1 cellular context compared by ENCODE assay signal in genomic region chr1:12161324-12161661, GRCh38.
TF ChIP-seq lines count a peak whose summit lies in the region.

No MANE protein-coding gene starts in this region.

TF ChIP-seq in K562, 482 proteins besides CTCF, POLR2A, EP300 and RAD21 (continued from another document):
- no peak for TF ChIP-seq LARP7 (IDR thresholded peaks at IDR 0.05)
- TF ChIP-seq ZNF511 (CRISPR knock-in tag; IDR thresholded peaks at IDR 0.05): no peak; the same call in 1 of the 2 replicates
- TF ChIP-seq TAF7 (tag; IDR thresholded peaks at IDR 0.05): no peak
- TF ChIP-seq FOXP1 (CRISPR knock-in tag; IDR thresholded peaks at IDR 0.05): no peak
- TF ChIP-seq VEZF1 (CRISPR knock-in tag; IDR thresholded peaks at IDR 0.05): no peak
- no peak for TF ChIP-seq JUNB (CRISPR knock-in tag; conservative IDR thresholded peaks at IDR 0.05)
- peak; percentile 97 for TF ChIP-seq BCOR (IDR thresholded peaks at IDR 0.05)
- no peak for TF ChIP-seq MEF2A (IDR thresholded peaks at IDR 0.05; ENCODE audit: control insufficient read depth, low read depth, low read length)
- TF ChIP-seq CXXC5 (CRISPR knock-in tag; IDR thresholded peaks at IDR 0.05): no peak
- peak; percentile 91 for TF ChIP-seq RBM25 (IDR thresholded peaks at IDR 0.05; ENCODE audit: low read depth, low read length, severe bottlenecking)
- TF ChIP-seq MCM3 (IDR thresholded peaks at IDR 0.05): no peak
- no peak for TF ChIP-seq ARID3A (IDR thresholded peaks at IDR 0.05; ENCODE audit: borderline replicate concordance, low read depth, low read length)
- TF ChIP-seq SMARCA5 (IDR thresholded peaks at IDR 0.05): peak; percentile 94
- no peak for TF ChIP-seq ZKSCAN8 (CRISPR knock-in tag; IDR thresholded peaks at IDR 0.05)
- 0 out of 2 replicates have a peak, but pooled peaks have one; percentile 3 for TF ChIP-seq ZNF121 (CRISPR knock-in tag; conservative IDR thresholded peaks at IDR 0.05)
- TF ChIP-seq ZBTB2 (IDR thresholded peaks at IDR 0.05): no peak
- peak; percentile 16; the same call in 1 of the 2 replicates for TF ChIP-seq ZNF431 (CRISPR knock-in tag; IDR thresholded peaks at IDR 0.05)
- no peak for TF ChIP-seq ARID3B (CRISPR knock-in tag; IDR thresholded peaks at IDR 0.05; ENCODE audit: borderline replicate concordance)
- TF ChIP-seq ZNF124 (CRISPR knock-in tag; IDR thresholded peaks at IDR 0.05): no peak
- no peak for TF ChIP-seq KLF1 (tag; IDR thresholded peaks at IDR 0.05)
- no peak for TF ChIP-seq TCF7L2 (IDR thresholded peaks at IDR 0.05; ENCODE audit: low read depth, low read length)
- TF ChIP-seq MLLT1 (IDR thresholded peaks at IDR 0.05): no peak
- TF ChIP-seq RB1 (IDR thresholded peaks at IDR 0.05; ENCODE audit: low read depth): peak; percentile 18; the same call in 1 of the 2 replicates
- TF ChIP-seq ZNF23 (CRISPR knock-in tag; IDR thresholded peaks at IDR 0.05): no peak
- TF ChIP-seq PYGO2 (tag; IDR thresholded peaks at IDR 0.05): no peak
- no peak for TF ChIP-seq THRB (CRISPR knock-in tag; conservative IDR thresholded peaks at IDR 0.05)
- no peak for TF ChIP-seq ZNF197 (CRISPR knock-in tag; IDR thresholded peaks at IDR 0.05; ENCODE audit: low read depth)
- peak; percentile 96 for TF ChIP-seq ZFP36 (IDR thresholded peaks at IDR 0.05; ENCODE audit: low read depth, low read length, partially characterized antibody)
- no peak for TF ChIP-seq HMGXB4 (CRISPR knock-in tag; IDR thresholded peaks at IDR 0.05)
- no peak for TF ChIP-seq THAP7 (CRISPR knock-in tag; IDR thresholded peaks at IDR 0.05)
